10 cellular contexts compared by ENCODE assay signal in the genomic region with DNA sequence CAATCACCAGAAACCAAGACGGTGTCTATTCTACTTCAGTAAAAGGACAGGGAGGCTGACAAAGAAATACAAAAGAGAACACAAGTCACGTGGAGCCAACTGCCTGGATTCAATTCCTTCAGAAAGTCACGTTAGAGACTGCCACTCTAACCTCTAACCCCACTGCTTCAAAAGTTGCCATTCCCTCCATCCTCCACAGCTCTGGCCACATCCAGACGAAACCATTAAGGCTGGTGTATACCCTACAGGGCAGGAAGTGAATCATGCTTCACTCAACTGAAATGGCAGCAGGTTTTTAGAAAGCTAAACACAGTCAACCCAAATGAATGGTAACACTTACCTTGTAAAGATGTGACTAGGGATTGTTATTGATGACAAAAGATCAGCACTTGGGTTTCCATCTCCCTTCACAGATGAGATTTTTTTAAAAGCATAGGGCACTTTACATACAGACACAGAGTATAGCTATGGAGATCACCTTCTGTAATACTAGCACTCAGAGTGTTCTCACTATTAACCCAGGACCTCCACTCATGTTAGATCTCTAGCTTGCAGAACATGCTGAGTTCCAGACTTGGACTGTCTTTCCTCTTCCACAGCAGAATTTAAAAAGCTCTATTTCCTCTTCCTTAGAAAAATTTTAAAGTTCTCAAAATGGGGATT.
A peak's percentile ranks its signal among the peaks of the same experiment; 100 is the strongest.
DNase-seq lines count a peak whose midpoint lies in the region; ATAC-seq and FAIRE-seq lines count a peak whose summit lies in the region.
"Had no signal": no experiment of that assay in that cellular context is flagged by ENCODE, and none has a peak within 500 bp of the region (broad histone marks: within the 10 kb centered on the region; RNA-seq: fewer than 3 reads in every experiment).

No MANE protein-coding gene starts in this region.

- ATAC-seq in HG03354 (IDR thresholded peaks at IDR 0.05; ENCODE audit: poor library complexity, severe bottlenecking, unreplicated experiment) (peak; percentile 57), GM18517 (IDR thresholded peaks at IDR 0.05; ENCODE audit: unreplicated experiment) (no peak)

- DNase-seq in GF-D8 (lab: John Stamatoyannopoulos, UW) (peak; percentile 38), SW480 (ENCODE audit: low spot score) (peak; percentile 16), NCI-H345 (lab: John Stamatoyannopoulos, UW) (no peak), AG20443 (ENCODE audit: low spot score) (no peak), nucleus accumbens (lab: John Stamatoyannopoulos, UW) (no peak)
- DNase-seq: stimulated activated CD8-positive, alpha-beta memory T cell treated with anti-CD3 and anti-CD28 coated beads, Interleukin-4, amount 100 ng/mL, for 48 hours had no signal

- peak; percentile 13 for FAIRE-seq in islet of Langerhans (lab: Jason Lieb, UNC)
- FAIRE-seq: endometrium had no signal

Comparison
In these comparisons a context has a peak if more than half of its experiments do, and no peak if none do; other contexts are left out.
1. DNase-seq: peak in GF-D8 (single experiment) and SW480 (single experiment); none in NCI-H345 (single experiment), AG20443 (single experiment) and nucleus accumbens (0 of 56).